29 cellular contexts compared by ENCODE assay signal in the genomic region with DNA sequence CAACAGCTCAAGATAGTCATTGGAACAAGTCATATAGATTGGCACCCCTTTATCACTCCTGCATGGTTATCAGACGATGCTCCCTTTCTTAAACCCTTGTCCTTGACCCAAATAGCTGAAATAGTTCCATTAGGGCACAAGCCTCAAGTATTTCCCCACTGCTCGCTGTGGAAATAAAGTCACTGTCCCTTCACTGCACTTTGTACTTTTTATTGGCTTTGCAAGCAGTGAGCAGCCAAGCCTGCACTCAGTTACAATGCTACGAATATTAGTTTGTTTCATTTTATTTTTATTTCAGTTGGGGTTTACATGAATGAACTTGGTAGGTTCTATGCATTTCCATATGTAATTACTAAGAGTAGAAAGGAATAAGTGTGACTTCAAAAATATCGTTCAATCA.
"Had no signal": no experiment of that assay in that cellular context is flagged by ENCODE, and none has a peak within 500 bp of the region (broad histone marks: within the 10 kb centered on the region; RNA-seq: fewer than 3 reads in every experiment).

No MANE protein-coding gene starts in this region.

- H3K4me3 ChIP-seq: ascending aorta, cardiac muscle cell had no signal

- H3K27ac ChIP-seq: ascending aorta, cardiac muscle cell, WERI-Rb-1 had no signal

- H3K36me3 ChIP-seq: ascending aorta, cardiac muscle cell, WERI-Rb-1 had no signal

- H3K4me1 ChIP-seq: ascending aorta had no signal

- H3K27me3 ChIP-seq: ascending aorta, cardiac muscle cell had no signal

- DNase-seq: activated CD4-positive, alpha-beta memory T cell treated with anti-CD3 and anti-CD28 coated beads, Interleukin-2, amount 10 ng/mL, durations not matched to agents 7 days and 5 days; activated CD4-positive, alpha-beta T cell treated with anti-CD3 and anti-CD28 coated beads for 1 hour; activated CD4-positive, alpha-beta T cell treated with anti-CD3 and anti-CD28 coated beads for 36 hours; activated CD4-positive, alpha-beta T cell treated with anti-CD3 and anti-CD28 coated beads for 48 hours; activated CD4-positive, alpha-beta T cell treated with anti-CD3 and anti-CD28 coated beads, Interleukin-2, amount 10 ng/mL, durations not matched to agents 7 days and 5 days; activated CD4-positive, alpha-beta T cell treated with anti-CD3 and anti-CD28 coated beads, Interleukin-2, amount 50 U/mL, for 48 hours; activated CD4-positive, CD25-positive, alpha-beta regulatory T cell; activated CD8-positive, alpha-beta memory T cell treated with anti-CD3 and anti-CD28 coated beads for 24 hours; activated CD8-positive, alpha-beta memory T cell treated with anti-CD3 and anti-CD28 coated beads, Interleukin-2, amount 10 ng/mL, durations not matched to agents 7 days and 5 days; activated CD8-positive, alpha-beta memory T cell treated with anti-CD3 and anti-CD28 coated beads, Interleukin-2, amount 50 U/mL, for 48 hours; activated CD8-positive, alpha-beta T cell treated with anti-CD3 and anti-CD28 coated beads, Interleukin-2, amount 10 ng/mL, durations not matched to agents 7 days and 5 days; activated effector memory CD4-positive, alpha-beta T cell treated with Interleukin-2 at 50 U/mL for 16 hours; activated gamma-delta T cell; activated naive CD4-positive, alpha-beta T cell treated with anti-CD3 and anti-CD28 coated beads, Interleukin-2, amount 10 ng/mL, durations not matched to agents 7 days and 5 days; activated naive CD4-positive, alpha-beta T cell treated with Interleukin-2 at 50 U/mL for 16 hours; activated naive CD8-positive, alpha-beta T cell treated with anti-CD3 and anti-CD28 coated beads, Interleukin-2, amount 10 ng/mL, durations not matched to agents 7 days and 5 days; activated naive CD8-positive, alpha-beta T cell treated with anti-CD3 and anti-CD28 coated beads, Interleukin-2, amount 50 U/mL, for 24 hours; activated T-cell treated with anti-CD3 and anti-CD28 coated beads, Interleukin-2, amount 50 U/mL, for 24 hours; activated T-cell treated with anti-CD3 and anti-CD28 coated beads, Interleukin-2, amount 50 U/mL, for 48 hours; amygdala; anterior cingulate cortex; caudate nucleus; cerebellar nuclear complex; T-helper 17 cell; WERI-Rb-1 had no signal

- H3K9me3 ChIP-seq: ascending aorta had no signal

- ATAC-seq: activated CD4-positive, alpha-beta T cell treated with anti-CD3 and anti-CD28 coated beads for 36 hours; activated CD4-positive, CD25-positive, alpha-beta regulatory T cell treated with anti-CD3 and anti-CD28 coated beads, Interleukin-2, amount 50 U/mL, for 24 hours; activated CD8-positive, alpha-beta memory T cell treated with anti-CD3 and anti-CD28 coated beads, Interleukin-2, amount 10 ng/mL, durations not matched to agents 7 days and 5 days; activated CD8-positive, alpha-beta T cell treated with anti-CD3 and anti-CD28 coated beads, Interleukin-2, amount 10 ng/mL, durations not matched to agents 7 days and 5 days; activated naive CD8-positive, alpha-beta T cell treated with anti-CD3 and anti-CD28 coated beads, Interleukin-2, amount 50 U/mL, for 24 hours; T-helper 17 cell; WTC11 had no signal
